19 cellular contexts compared by ENCODE assay signal in genomic region chr20:41427833-41428232, GRCh38.
DNase-seq lines count a peak whose midpoint lies in the region; ATAC-seq and TF ChIP-seq lines count a peak whose summit lies in the region.
"Had no signal": no experiment of that assay in that cellular context is flagged by ENCODE, and none has a peak within 500 bp of the region (broad histone marks: within the 10 kb centered on the region; RNA-seq: fewer than 3 reads in every experiment).

No MANE protein-coding gene starts in this region.

- 66% methylated on average over 1 of the region's 1 CpG for WGBS in thymus

- no peak for TF ChIP-seq CTCF in GM10248 (IDR thresholded peaks at IDR 0.05; ENCODE audit: control extremely low read depth, extremely low read depth, low read depth, missing control alignments)

- no peaks in the 10 kb centered on the region for H3K27me3 Mint-ChIP-seq in activated CD4-positive, alpha-beta T cell treated with anti-CD3 and anti-CD28 coated beads for 36 hours
- no peaks in the 10 kb centered on the region for H3K27me3 Mint-ChIP-seq in stimulated activated naive CD8-positive, alpha-beta T cell treated with anti-CD3 and anti-CD28 coated beads, Interleukin-15, Interleukin-2, amounts not matched to agents 100 ng/mL and 50 ng/mL, for 24 hours
- no peaks in the 10 kb centered on the region for H3K27me3 Mint-ChIP-seq in activated naive CD8-positive, alpha-beta T cell treated with anti-CD3 and anti-CD28 coated beads for 36 hours
- H3K27me3 Mint-ChIP-seq: B cell had no signal

- H3K36me3 ChIP-seq in thymus (ENCODE audit: control insufficient read depth, insufficient read depth) = peaks cover 24% of the 10 kb centered on the region

- peaks cover 64% of the 10 kb centered on the region for H3K4me1 Mint-ChIP-seq in activated CD4-positive, alpha-beta T cell treated with anti-CD3 and anti-CD28 coated beads for 36 hours
- peaks cover 31% of the 10 kb centered on the region for H3K4me1 Mint-ChIP-seq in stimulated activated naive CD8-positive, alpha-beta T cell treated with anti-CD3 and anti-CD28 coated beads, Interleukin-15, Interleukin-2, amounts not matched to agents 100 ng/mL and 50 ng/mL, for 24 hours (ENCODE audit: low read depth)
- H3K4me1 Mint-ChIP-seq in activated naive CD8-positive, alpha-beta T cell treated with anti-CD3 and anti-CD28 coated beads for 36 hours = peaks cover 27% of the 10 kb centered on the region
- H3K4me1 Mint-ChIP-seq: B cell had no signal

- no peaks in the 10 kb centered on the region for H3K9me3 ChIP-seq in thymus (ENCODE audit: control insufficient read depth)
- H3K9me3 ChIP-seq: testis had no signal

- peak overlapping the region; percentile 92 for H3K27ac Mint-ChIP-seq in activated CD4-positive, alpha-beta T cell treated with anti-CD3 and anti-CD28 coated beads for 36 hours
- peak overlapping the region; percentile 55 for H3K27ac Mint-ChIP-seq in stimulated activated naive CD8-positive, alpha-beta T cell treated with anti-CD3 and anti-CD28 coated beads, Interleukin-15, Interleukin-2, amounts not matched to agents 100 ng/mL and 50 ng/mL, for 24 hours
- H3K27ac Mint-ChIP-seq in activated naive CD8-positive, alpha-beta T cell treated with anti-CD3 and anti-CD28 coated beads for 36 hours = peak overlapping the region; percentile 87
- H3K27ac Mint-ChIP-seq: B cell had no signal

- intact Hi-C loops in activated CD4-positive, alpha-beta T cell treated with anti-CD3 and anti-CD28 coated beads for 36 hours (cut with DNase I, micrococcal nuclease) = loop anchor here in 1 of 2 experiments (2.0 to 5.0 kb wide), 4 partner anchors 189 to 381 kb away; partner anchors contain the start of gene CHD6

- no peak overlapping the region for H3K4me3 Mint-ChIP-seq in activated CD4-positive, alpha-beta T cell treated with anti-CD3 and anti-CD28 coated beads for 36 hours
- H3K4me3 Mint-ChIP-seq in stimulated activated naive CD8-positive, alpha-beta T cell treated with anti-CD3 and anti-CD28 coated beads, Interleukin-15, Interleukin-2, amounts not matched to agents 100 ng/mL and 50 ng/mL, for 24 hours = no peak overlapping the region
- no peak overlapping the region for H3K4me3 Mint-ChIP-seq in activated naive CD8-positive, alpha-beta T cell treated with anti-CD3 and anti-CD28 coated beads for 36 hours
- H3K4me3 Mint-ChIP-seq: B cell had no signal

- CTCF ChIA-PET in activated CD4-positive, alpha-beta T cell treated with anti-CD3 and anti-CD28 coated beads for 36 hours (lab: Charles Lee) = interaction anchor here (0.6 to 1.4 kb wide), 5 partner anchors 10 to 270 kb away, joined by 3 read pairs; no protein-coding TSS in a partner anchor
- CTCF ChIA-PET in GM10248 (lab: Yijun Ruan, JAX) = interaction anchor here (1.0 to 2.8 kb wide), 5 partner anchors 9 to 333 kb away, joined by 3 to 13 read pairs (median 4); no protein-coding TSS in a partner anchor

- H3K27ac ChIP-seq in thymus (ENCODE audit: low read depth) = peak overlapping the region; percentile 94
- H3K27ac ChIP-seq: testis had no signal

- POLR2A ChIA-PET in activated CD4-positive, alpha-beta T cell treated with anti-CD3 and anti-CD28 coated beads for 36 hours (lab: Charles Lee) = no interaction called here
- POLR2A ChIA-PET in GM10248 (lab: Yijun Ruan, JAX) = no interaction called here

- DNase-seq in activated CD4-positive, alpha-beta T cell treated with anti-CD3 and anti-CD28 coated beads for 36 hours = peak; percentile 18
- DNase-seq in activated CD4-positive, alpha-beta T cell treated with anti-CD3 and anti-CD28 coated beads for 4 hours = no peak
- DNase-seq in stimulated activated naive CD8-positive, alpha-beta T cell treated with anti-CD3 and anti-CD28 coated beads, Interleukin-15, Interleukin-2, amounts not matched to agents 100 U/mL and 50 U/mL, for 24 hours = no peak
- no peak for DNase-seq in activated naive CD8-positive, alpha-beta T cell treated with anti-CD3 and anti-CD28 coated beads for 36 hours
- no peak for DNase-seq in GM10248 (ENCODE audit: extremely low spot score)
- DNase-seq: activated T-cell treated with anti-CD3 and anti-CD28 coated beads, Interleukin-2, amount 50 U/mL, for 1 hour; amniotic stem cell; Calu3; H7; NCI-H1105; NCI-H2107; NCI-H524 treated with DMSO at 0.1 percent for 48 hours; retina; testis had no signal

- no peak overlapping the region for H3K4me3 ChIP-seq in thymus (ENCODE audit: low read length)
- H3K4me3 ChIP-seq: lung, testis had no signal

- no peaks in the 10 kb centered on the region for H3K9me3 Mint-ChIP-seq in activated CD4-positive, alpha-beta T cell treated with anti-CD3 and anti-CD28 coated beads for 36 hours (ENCODE audit: low read depth)
- H3K9me3 Mint-ChIP-seq in stimulated activated naive CD8-positive, alpha-beta T cell treated with anti-CD3 and anti-CD28 coated beads, Interleukin-15, Interleukin-2, amounts not matched to agents 100 ng/mL and 50 ng/mL, for 24 hours = no peaks in the 10 kb centered on the region
- peaks cover 2% of the 10 kb centered on the region for H3K9me3 Mint-ChIP-seq in activated naive CD8-positive, alpha-beta T cell treated with anti-CD3 and anti-CD28 coated beads for 36 hours

- H3K4me1 ChIP-seq in thymus (ENCODE audit: control insufficient read depth, insufficient read depth, low read length) = peaks cover 8% of the 10 kb centered on the region
- H3K4me1 ChIP-seq: testis had no signal

- peaks cover 54% of the 10 kb centered on the region for H3K36me3 Mint-ChIP-seq in activated CD4-positive, alpha-beta T cell treated with anti-CD3 and anti-CD28 coated beads for 36 hours (ENCODE audit: low read depth)
- peaks cover 75% of the 10 kb centered on the region for H3K36me3 Mint-ChIP-seq in stimulated activated naive CD8-positive, alpha-beta T cell treated with anti-CD3 and anti-CD28 coated beads, Interleukin-15, Interleukin-2, amounts not matched to agents 100 ng/mL and 50 ng/mL, for 24 hours (ENCODE audit: low read depth)
- H3K36me3 Mint-ChIP-seq in activated naive CD8-positive, alpha-beta T cell treated with anti-CD3 and anti-CD28 coated beads for 36 hours = peaks cover 28% of the 10 kb centered on the region

- ATAC-seq in activated CD4-positive, alpha-beta T cell treated with anti-CD3 and anti-CD28 coated beads for 36 hours = peak; percentile 18
- ATAC-seq in stimulated activated naive CD8-positive, alpha-beta T cell treated with anti-CD3 and anti-CD28 coated beads, Interleukin-15, Interleukin-2, amounts not matched to agents 100 U/mL and 50 U/mL, for 24 hours = no peak
- ATAC-seq in GM21447 (IDR thresholded peaks at IDR 0.05; ENCODE audit: unreplicated experiment) = no peak

- no peaks in the 10 kb centered on the region for H3K27me3 ChIP-seq in thymus (ENCODE audit: control insufficient read depth, insufficient read depth)
- H3K27me3 ChIP-seq: testis had no signal
